ENCODE assay signal across 8 cellular contexts in genomic region chr10:98135222-98135899, GRCh38. TPM values are rescaled to one million over a fixed set of nuclear protein-coding genes. Genes with fewer than 3 reads are reported as not detected.
A peak's percentile ranks its signal among the peaks of the same experiment; 100 is the strongest.
DNase-seq lines count a peak whose midpoint lies in the region; ATAC-seq and TF ChIP-seq lines count a peak whose summit lies in the region.

No MANE protein-coding gene starts in this region.

- peaks cover 18% of the 10 kb centered on the region for H3K36me3 Mint-ChIP-seq in WTC11

- H3K4me1 Mint-ChIP-seq in WTC11, result peaks cover 35% of the 10 kb centered on the region

- peaks cover 37 to 62% (median 48%) of the 10 kb centered on the region in 10 experiments for H3K4me1 ChIP-seq in BLaER1 treated with 17β-estradiol and CSF1 and Interleukin-3, amounts not matched to agents 10 nM and 100 nM
- H3K4me1 ChIP-seq in right cardiac atrium (ENCODE audit: control insufficient read depth, insufficient read depth, low read length), result no peaks in the 10 kb centered on the region

- peaks cover 16 to 33% (median 28%) of the 10 kb centered on the region in 11 experiments for H3K9me3 ChIP-seq in BLaER1 treated with 17β-estradiol and CSF1 and Interleukin-3, amounts not matched to agents 10 nM and 100 nM (replicated peaks in 1 of 11)
- H3K9me3 ChIP-seq in right cardiac atrium (ENCODE audit: control insufficient read depth, low read length), result no peaks in the 10 kb centered on the region

- TF ChIP-seq CTCF in WTC11 (IDR thresholded peaks at IDR 0.05), result no peak

- POLR2A ChIA-PET in WTC11 (lab: Charles Lee), result interaction anchor here (1.2 kb wide), 1 partner anchor 12 kb away, joined by 3 read pairs; no protein-coding TSS in a partner anchor

- H3K9ac ChIP-seq in BLaER1 treated with 17β-estradiol and CSF1 and Interleukin-3, amounts not matched to agents 10 nM and 100 nM, result peak overlapping the region; percentile 91 to 98 (median 95)

- DNase-seq in WTC11 (ENCODE audit: low spot score) (no peak), right cardiac atrium (no peak), dedifferentiated amniotic fluid mesenchymal stem cell (ENCODE audit: extremely low spot score) (no peak), NCI-H2107 treated with DMSO at 0.1 percent for 48 hours (lab: John Stamatoyannopoulos, UW; ENCODE audit: unreplicated experiment) (no peak)

- no peaks in the 10 kb centered on the region for H3K27me3 ChIP-seq in BLaER1 treated with 17β-estradiol and CSF1 and Interleukin-3, amounts not matched to agents 10 nM and 100 nM
- no peaks in the 10 kb centered on the region for H3K27me3 ChIP-seq in right cardiac atrium (ENCODE audit: control insufficient read depth, insufficient read depth)

- CTCF ChIA-PET in WTC11 (lab: Charles Lee), result interaction anchor here (1.2 to 1.5 kb wide), 3 partner anchors 36 to 174 kb away, joined by 5 to 17 read pairs (median 8); no protein-coding TSS in a partner anchor

- H3K4me2 ChIP-seq in BLaER1 treated with 17β-estradiol and CSF1 and Interleukin-3, amounts not matched to agents 10 nM and 100 nM, result peak overlapping the region; percentile 65 to 95 (median 86)

- H3K27ac ChIP-seq in BLaER1 treated with 17β-estradiol and CSF1 and Interleukin-3, amounts not matched to agents 10 nM and 100 nM, result peak overlapping the region; percentile 91 to 99 (median 96)
- peak overlapping the region; percentile 90 for H3K27ac ChIP-seq in right cardiac atrium (ENCODE audit: low read length)
- H3K27ac ChIP-seq in skin epidermis, result peak overlapping the region; percentile 73 to 99 (median 97)

- ATAC-seq in GM21528 (IDR thresholded peaks at IDR 0.05; ENCODE audit: low FRiP score, unreplicated experiment) (peak; percentile 8), WTC11 (no peak), right cardiac atrium (no peak), GM21786 (IDR thresholded peaks at IDR 0.05; ENCODE audit: unreplicated experiment) (no peak)

- intact Hi-C loops in right cardiac atrium (cut with DNase I), result no loop called here

- H3K4me3 Mint-ChIP-seq in WTC11, result peak overlapping the region; percentile 92

- WGBS in right cardiac atrium, result 21% methylated on average over 13 of the region's 13 CpGs

- peak overlapping the region; percentile 74 for H3K27ac Mint-ChIP-seq in WTC11

- no peaks in the 10 kb centered on the region for H3K27me3 Mint-ChIP-seq in WTC11 (ENCODE audit: low read depth)

- peak overlapping the region; percentile 79 to 95 (median 90) for H3K4me3 ChIP-seq in BLaER1 treated with 17β-estradiol and CSF1 and Interleukin-3, amounts not matched to agents 10 nM and 100 nM
- peak overlapping the region; percentile 82 for H3K4me3 ChIP-seq in right cardiac atrium (ENCODE audit: low read length)
- H3K4me3 ChIP-seq in skin epidermis, result peak overlapping the region; percentile 58 to 98 (median 85)

- peaks cover 0 to 15% (median 6%) of the 10 kb centered on the region in 11 experiments; a peak in 7 of 22 replicates for H3K36me3 ChIP-seq in BLaER1 treated with 17β-estradiol and CSF1 and Interleukin-3, amounts not matched to agents 10 nM and 100 nM

- peaks cover 0 to 44% (median 29%) of the 10 kb centered on the region in 11 experiments; a peak in 14 of 22 replicates for H4K20me1 ChIP-seq in BLaER1 treated with 17β-estradiol and CSF1 and Interleukin-3, amounts not matched to agents 10 nM and 100 nM

- H3K9me3 Mint-ChIP-seq in WTC11, result peaks cover 27% of the 10 kb centered on the region

TF ChIP-seq in WTC11, 78 proteins besides CTCF, POLR2A, EP300 and RAD21:
- TF ChIP-seq ZNF232 (CRISPR knock-in tag; IDR thresholded peaks at IDR 0.05), result no peak
TF ChIP-seq in WTC11: peak in this region for 0.

RNA-seq across cellular contexts. Expression of gene R3HCC1L, which starts 0.9 kb away (rescaled TPM):
- total RNA-seq in WTC11 (2021) (14.0 to 15.0 TPM (median 14.7 TPM) in 3 replicates), right cardiac atrium (1 to 10 TPM; 6.0 to 6.4 (median 6.4) TPM)
- polyA plus RNA-seq in right cardiac atrium, result 4.6 TPM
